Comparison of ENCODE assay signal across 8 cellular contexts in the genomic region with DNA sequence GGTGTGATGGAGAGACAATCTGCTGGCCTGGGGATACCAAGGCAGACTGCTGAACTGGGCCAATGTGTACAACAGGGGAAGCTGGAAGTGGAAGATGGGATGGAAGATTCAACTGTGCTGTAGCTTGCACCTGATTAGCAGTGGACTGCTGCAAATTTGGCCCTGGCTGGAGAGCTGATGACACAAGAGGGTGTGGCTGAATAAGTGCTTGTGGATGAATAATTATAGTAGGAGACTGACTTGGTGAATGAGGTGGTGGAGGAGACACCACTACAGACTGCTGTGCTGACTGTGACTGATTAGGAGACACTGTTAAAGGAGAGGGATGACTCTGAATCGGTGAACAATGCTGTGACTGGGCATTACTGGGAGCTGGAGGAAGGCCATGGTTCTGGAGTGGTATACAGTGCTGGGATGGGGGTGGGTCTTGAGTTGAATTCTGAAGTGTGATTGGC. TPM values are rescaled to one million over a fixed set of nuclear protein-coding genes. Genes with fewer than 3 reads are reported as not detected.
A peak's percentile ranks its signal among the peaks of the same experiment; 100 is the strongest.
DNase-seq lines count a peak whose midpoint lies in the region; ATAC-seq and TF ChIP-seq lines count a peak whose summit lies in the region.

No MANE protein-coding gene starts in this region.

- peak; percentile 36 for ATAC-seq in GM21367 (IDR thresholded peaks at IDR 0.05; ENCODE audit: unreplicated experiment)
- ATAC-seq in HG03460 (IDR thresholded peaks at IDR 0.05; ENCODE audit: unreplicated experiment) = peak; percentile 40
- ATAC-seq in WTC11 = peak; percentile 65
- ATAC-seq in naive thymus-derived CD4-positive, alpha-beta T cell = peak; percentile 52

- H3K27ac ChIP-seq in naive thymus-derived CD4-positive, alpha-beta T cell (ENCODE audit: low read depth, low read length) = peak overlapping the region; percentile 40

- DNase-seq in GM10248 (ENCODE audit: extremely low spot score) (peak; percentile 31), WTC11 (ENCODE audit: low spot score) (no peak), NCI-H187 treated with DMSO at 0.1 percent for 48 hours (lab: John Stamatoyannopoulos, UW) (no peak), cerebellum (ENCODE audit: low spot score) (no peak), medulla oblongata (ENCODE audit: extremely low spot score) (no peak)
- no peak for DNase-seq in naive thymus-derived CD4-positive, alpha-beta T cell

- H3K36me3 Mint-ChIP-seq in WTC11 = peaks cover 31% of the 10 kb centered on the region
- peaks cover 14 to 50% (median 35%) of the 10 kb centered on the region in 5 donors for H3K36me3 Mint-ChIP-seq in naive thymus-derived CD4-positive, alpha-beta T cell

- H3K27me3 ChIP-seq in naive thymus-derived CD4-positive, alpha-beta T cell (ENCODE audit: control insufficient read depth in 2 of 2, insufficient read depth in 2 of 2, low read length in 2 of 2) = no peaks in the 10 kb centered on the region

- POLR2A ChIA-PET in GM10248 (lab: Yijun Ruan, JAX) (interaction anchor here (0.6 to 0.7 kb wide), 2 partner anchors 10 to 232 kb away, joined by 3 read pairs; no protein-coding TSS in a partner anchor), WTC11 (lab: Charles Lee) (no interaction called here)
- POLR2A ChIA-PET in naive thymus-derived CD4-positive, alpha-beta T cell (lab: Charles Lee) = interaction anchor here (0.6 to 1.5 kb wide), 3 partner anchors 46 to 362 kb away, joined by 3 to 8 read pairs (median 6); no protein-coding TSS in a partner anchor

- H3K9me3 ChIP-seq in naive thymus-derived CD4-positive, alpha-beta T cell (ENCODE audit: control insufficient read depth in 2 of 3, low read length in 3 of 3) = peaks cover 0 to 8% (median 0%) of the 10 kb centered on the region in 3 experiments

- no peak for TF ChIP-seq CTCF in GM10248 (IDR thresholded peaks at IDR 0.05; ENCODE audit: control extremely low read depth, extremely low read depth, low read depth, missing control alignments)
- TF ChIP-seq CTCF in WTC11 (IDR thresholded peaks at IDR 0.05) = no peak

- intact Hi-C loops in naive thymus-derived CD4-positive, alpha-beta T cell (cut with micrococcal nuclease) = loop anchor here (2.0 to 5.0 kb wide), 3 partner anchors 14 to 48 kb away; no protein-coding TSS in a partner anchor

- peaks cover 0 to 9% of the 10 kb centered on the region in 2 donors for H3K4me1 ChIP-seq in naive thymus-derived CD4-positive, alpha-beta T cell (ENCODE audit: control insufficient read depth in 2 of 2, insufficient read depth in 2 of 2, low read length in 2 of 2)

- no peaks in the 10 kb centered on the region for H3K4me1 Mint-ChIP-seq in WTC11
- H3K4me1 Mint-ChIP-seq in naive thymus-derived CD4-positive, alpha-beta T cell = peaks cover 13 to 71% (median 42%) of the 10 kb centered on the region in 7 donors

- H3K9me3 Mint-ChIP-seq in WTC11 = no peaks in the 10 kb centered on the region
- H3K9me3 Mint-ChIP-seq in naive thymus-derived CD4-positive, alpha-beta T cell = peaks cover 0 to 10% (median 2%) of the 10 kb centered on the region in 11 donors

- CTCF ChIA-PET in GM10248 (lab: Yijun Ruan, JAX) (interaction anchor here (0.7 to 1.9 kb wide), 8 partner anchors 9 to 72 kb away, joined by 3 to 8 read pairs (median 4); no protein-coding TSS in a partner anchor), WTC11 (lab: Charles Lee) (interaction anchor here (0.6 kb wide), 1 partner anchor 271 kb away, joined by 3 read pairs; no protein-coding TSS in a partner anchor)
- CTCF ChIA-PET in naive thymus-derived CD4-positive, alpha-beta T cell (lab: Charles Lee) = interaction anchor here (1.3 kb wide), 1 partner anchor 42 kb away, joined by 5 read pairs; no protein-coding TSS in a partner anchor

- H3K4me3 Mint-ChIP-seq in WTC11 = no peak overlapping the region
- peak overlapping the region; percentile 53 to 89 (median 75) for H3K4me3 Mint-ChIP-seq in naive thymus-derived CD4-positive, alpha-beta T cell

- H3K27ac Mint-ChIP-seq in WTC11 = peak overlapping the region; percentile 51; the same call in 1 of the 2 replicates
- peak overlapping the region; percentile 50 to 88 (median 73) for H3K27ac Mint-ChIP-seq in naive thymus-derived CD4-positive, alpha-beta T cell

- H3K4me3 ChIP-seq in naive thymus-derived CD4-positive, alpha-beta T cell (ENCODE audit: low read length) = no peak overlapping the region

- H3K36me3 ChIP-seq in naive thymus-derived CD4-positive, alpha-beta T cell (ENCODE audit: control insufficient read depth in 2 of 3, insufficient read depth in 3 of 3, low read length in 3 of 3) = peaks cover 0 to 41% (median 12%) of the 10 kb centered on the region in 3 experiments

- H3K27me3 Mint-ChIP-seq in WTC11 (ENCODE audit: low read depth) = no peaks in the 10 kb centered on the region
- no peaks in the 10 kb centered on the region for H3K27me3 Mint-ChIP-seq in naive thymus-derived CD4-positive, alpha-beta T cell

TF ChIP-seq in WTC11, 78 proteins besides CTCF, POLR2A, EP300 and RAD21:
- TF ChIP-seq, protein P1, sequence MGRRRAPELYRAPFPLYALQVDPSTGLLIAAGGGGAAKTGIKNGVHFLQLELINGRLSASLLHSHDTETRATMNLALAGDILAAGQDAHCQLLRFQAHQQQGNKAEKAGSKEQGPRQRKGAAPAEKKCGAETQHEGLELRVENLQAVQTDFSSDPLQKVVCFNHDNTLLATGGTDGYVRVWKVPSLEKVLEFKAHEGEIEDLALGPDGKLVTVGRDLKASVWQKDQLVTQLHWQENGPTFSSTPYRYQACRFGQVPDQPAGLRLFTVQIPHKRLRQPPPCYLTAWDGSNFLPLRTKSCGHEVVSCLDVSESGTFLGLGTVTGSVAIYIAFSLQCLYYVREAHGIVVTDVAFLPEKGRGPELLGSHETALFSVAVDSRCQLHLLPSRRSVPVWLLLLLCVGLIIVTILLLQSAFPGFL (CRISPR knock-in tag; IDR thresholded peaks at IDR 0.05; ENCODE audit: borderline replicate concordance) = no peak
- TF ChIP-seq, protein P2, sequence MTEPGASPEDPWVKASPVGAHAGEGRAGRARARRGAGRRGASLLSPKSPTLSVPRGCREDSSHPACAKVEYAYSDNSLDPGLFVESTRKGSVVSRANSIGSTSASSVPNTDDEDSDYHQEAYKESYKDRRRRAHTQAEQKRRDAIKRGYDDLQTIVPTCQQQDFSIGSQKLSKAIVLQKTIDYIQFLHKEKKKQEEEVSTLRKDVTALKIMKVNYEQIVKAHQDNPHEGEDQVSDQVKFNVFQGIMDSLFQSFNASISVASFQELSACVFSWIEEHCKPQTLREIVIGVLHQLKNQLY (CRISPR knock-in tag; IDR thresholded peaks at IDR 0.05) = no peak
- no peak for TF ChIP-seq TEAD1 (CRISPR knock-in tag; IDR thresholded peaks at IDR 0.05)

RNA-seq across cellular contexts. Expression of a gene that starts 52.5 kb away (rescaled TPM):
- total RNA-seq in WTC11 (2021) (23.2 to 27.8 TPM (median 26.1 TPM) in 3 replicates), cerebellum (69.7 TPM)
- total RNA-seq in naive thymus-derived CD4-positive, alpha-beta T cell = 100 to 1,000 TPM in 4 of 5 experiments, 10 to 100 TPM in 1; 78.9 to 215 (median 158) TPM
- polyA plus RNA-seq in naive thymus-derived CD4-positive, alpha-beta T cell = 10 to 100 TPM; 46.3 to 67.2 TPM
